In genomic region chr6:72930733-72931132, GRCh38 we compare ENCODE assay signal across 25 cellular contexts.
"Had no signal": no experiment of that assay in that cellular context is flagged by ENCODE, and none has a peak within 500 bp of the region (broad histone marks: within the 10 kb centered on the region; RNA-seq: fewer than 3 reads in every experiment).

No MANE protein-coding gene starts in this region.

- DNase-seq: dorsolateral prefrontal cortex; effector CD4-positive, alpha-beta T cell; endodermal cell; foreskin fibroblast; gastrocnemius medialis; head of caudate nucleus; kidney; left lung; mesenchymal stem cell; mucosa of descending colon; naive B cell; stimulated activated CD4-positive, alpha-beta T cell treated with anti-CD3 and anti-CD28 coated beads, Interleukin-12 subunit alpha, Interleukin-12 subunit beta, amount 100 ng/mL, for 4 hours; stimulated activated CD4-positive, alpha-beta T cell treated with anti-CD3 and anti-CD28 coated beads, Interleukin-1b, Interleukin-23, amount 100 ng/mL, for 48 hours; stimulated activated CD4-positive, alpha-beta T cell treated with anti-CD3 and anti-CD28 coated beads, Interleukin-4, amount 100 ng/mL, for 24 hours; stimulated activated naive CD4-positive, alpha-beta T cell treated with Interleukin-2 at 50 U/mL for 16 hours; stomach; thyroid gland; trophoblast cell had no signal

- ATAC-seq: esophagus mucosa; gastrocnemius medialis; left lung; mucosa of descending colon; natural killer cell treated with Interleukin-12 subunit alpha and Interleukin-12 subunit beta and Interleukin-15 and Interleukin-18, amount 100 ng/mL, for 72 hours; sciatic nerve; stimulated activated effector memory CD8-positive, alpha-beta T cell treated with anti-CD3 and anti-CD28 coated beads, Interleukin-12 subunit alpha, Interleukin-12 subunit beta, amount 100 ng/mL, for 72 hours had no signal

- H3K36me3 Mint-ChIP-seq: mesothelial cell of epicardium; natural killer cell treated with Interleukin-12 subunit alpha and Interleukin-12 subunit beta and Interleukin-15 and Interleukin-18, amount 100 ng/mL, for 72 hours; neural progenitor cell; stimulated activated effector memory CD8-positive, alpha-beta T cell treated with anti-CD3 and anti-CD28 coated beads, Interleukin-12 subunit alpha, Interleukin-12 subunit beta, amount 100 ng/mL, for 72 hours had no signal

- H3K4me3 Mint-ChIP-seq: endodermal cell; mesothelial cell of epicardium; naive B cell; natural killer cell treated with Interleukin-12 subunit alpha and Interleukin-12 subunit beta and Interleukin-15 and Interleukin-18, amount 100 ng/mL, for 72 hours; neural progenitor cell; stimulated activated effector memory CD8-positive, alpha-beta T cell treated with anti-CD3 and anti-CD28 coated beads, Interleukin-12 subunit alpha, Interleukin-12 subunit beta, amount 100 ng/mL, for 72 hours had no signal

- H3K4me1 Mint-ChIP-seq: neural progenitor cell; stimulated activated effector memory CD8-positive, alpha-beta T cell treated with anti-CD3 and anti-CD28 coated beads, Interleukin-12 subunit alpha, Interleukin-12 subunit beta, amount 100 ng/mL, for 72 hours had no signal

- H3K27ac Mint-ChIP-seq: endodermal cell; mesothelial cell of epicardium; natural killer cell treated with Interleukin-12 subunit alpha and Interleukin-12 subunit beta and Interleukin-15 and Interleukin-18, amount 100 ng/mL, for 72 hours; neural progenitor cell; progenitor cell of endocrine pancreas; stimulated activated effector memory CD8-positive, alpha-beta T cell treated with anti-CD3 and anti-CD28 coated beads, Interleukin-12 subunit alpha, Interleukin-12 subunit beta, amount 100 ng/mL, for 72 hours had no signal

- H3K27me3 Mint-ChIP-seq: naive B cell; natural killer cell treated with Interleukin-12 subunit alpha and Interleukin-12 subunit beta and Interleukin-15 and Interleukin-18, amount 100 ng/mL, for 72 hours had no signal

- H3K9me3 Mint-ChIP-seq: endodermal cell; mesothelial cell of epicardium; naive B cell; natural killer cell treated with Interleukin-12 subunit alpha and Interleukin-12 subunit beta and Interleukin-15 and Interleukin-18, amount 100 ng/mL, for 72 hours; neural progenitor cell; stimulated activated effector memory CD8-positive, alpha-beta T cell treated with anti-CD3 and anti-CD28 coated beads, Interleukin-12 subunit alpha, Interleukin-12 subunit beta, amount 100 ng/mL, for 72 hours had no signal
